Comparison of ENCODE assay signal across 28 cellular contexts in genomic region chr18:70197844-70198243, GRCh38.
"Had no signal": no experiment of that assay in that cellular context is flagged by ENCODE, and none has a peak within 500 bp of the region (broad histone marks: within the 10 kb centered on the region; RNA-seq: fewer than 3 reads in every experiment).

No MANE protein-coding gene starts in this region.

- H3K4me3 Mint-ChIP-seq: activated B cell treated with CpG ODN at 0.5 μM for 24 hours; activated CD4-positive, alpha-beta T cell treated with anti-CD3 and anti-CD28 coated beads, Interleukin-2, amount 10 ng/mL, durations not matched to agents 24 days and 14 days; activated naive CD8-positive, alpha-beta T cell; activated T-cell treated with anti-CD3 and anti-CD28 coated beads, Interleukin-2, amount 50 U/mL, for 4 hours; brain; mesothelial cell of epicardium; naive B cell; neural progenitor cell; stimulated activated naive CD8-positive, alpha-beta T cell treated with anti-CD3 and anti-CD28 coated beads, Interleukin-15, Interleukin-2, amounts not matched to agents 100 ng/mL and 50 ng/mL, for 24 hours; T-helper 2 cell treated with Interferon-gamma antibody and Interleukin-4, amounts not matched to agents 5 μg/mL and 100 μg/mL, for 36 hours had no signal

- H3K4me2 ChIP-seq: neural progenitor cell had no signal

- H3K9me3 Mint-ChIP-seq: activated B cell treated with CpG ODN at 0.5 μM for 24 hours; activated CD4-positive, alpha-beta T cell treated with anti-CD3 and anti-CD28 coated beads, Interleukin-2, amount 10 ng/mL, durations not matched to agents 24 days and 14 days; activated T-cell treated with anti-CD3 and anti-CD28 coated beads, Interleukin-2, amount 50 U/mL, for 4 hours; brain; mesothelial cell of epicardium; naive B cell; neural progenitor cell; stimulated activated naive CD8-positive, alpha-beta T cell treated with anti-CD3 and anti-CD28 coated beads, Interleukin-15, Interleukin-2, amounts not matched to agents 100 ng/mL and 50 ng/mL, for 24 hours; T-helper 2 cell treated with Interferon-gamma antibody and Interleukin-4, amounts not matched to agents 5 μg/mL and 100 μg/mL, for 36 hours had no signal

- H3K27me3 ChIP-seq: ascending aorta, cardiac muscle cell, dorsolateral prefrontal cortex, neural progenitor cell, right atrium auricular region, spleen, thyroid gland, upper lobe of right lung had no signal

- ATAC-seq: upper lobe of right lung had no signal

- DNase-seq: activated B cell treated with CpG ODN at 0.5 μM for 24 hours; activated CD4-positive, alpha-beta T cell treated with anti-CD3 and anti-CD28 coated beads, Interleukin-2, amount 10 ng/mL, durations not matched to agents 24 days and 14 days; activated CD8-positive, alpha-beta memory T cell treated with anti-CD3 and anti-CD28 coated beads, Interleukin-2, amount 50 U/mL, for 4 hours; activated effector memory CD4-positive, alpha-beta T cell treated with Interleukin-2 at 50 U/mL for 16 hours; activated naive CD4-positive, alpha-beta T cell treated with Interleukin-2 at 50 U/mL for 16 hours; activated T-cell treated with anti-CD3 and anti-CD28 coated beads, Interleukin-2, amount 50 U/mL, for 4 hours; dorsolateral prefrontal cortex; effector memory CD4-positive, alpha-beta T cell; kidney glomerular epithelial cell; left ventricle myocardium inferior; naive B cell; occipital lobe; spleen; substantia nigra; thyroid gland; upper lobe of right lung had no signal

- H3K9ac ChIP-seq: neural progenitor cell, parathyroid adenoma had no signal

- H3K36me3 ChIP-seq: right atrium auricular region had no signal

- H3K4me1 Mint-ChIP-seq: brain, mesothelial cell of epicardium had no signal

- H3K27ac Mint-ChIP-seq: activated B cell treated with CpG ODN at 0.5 μM for 24 hours; activated CD4-positive, alpha-beta T cell treated with anti-CD3 and anti-CD28 coated beads, Interleukin-2, amount 10 ng/mL, durations not matched to agents 24 days and 14 days; activated naive CD8-positive, alpha-beta T cell; brain; mesothelial cell of epicardium; naive B cell; neural progenitor cell; stimulated activated naive CD8-positive, alpha-beta T cell treated with anti-CD3 and anti-CD28 coated beads, Interleukin-15, Interleukin-2, amounts not matched to agents 100 ng/mL and 50 ng/mL, for 24 hours; T-helper 2 cell treated with Interferon-gamma antibody and Interleukin-4, amounts not matched to agents 5 μg/mL and 100 μg/mL, for 36 hours had no signal

- H3K9me3 ChIP-seq: ascending aorta, left ventricle myocardium inferior, right atrium auricular region, spleen, thyroid gland, upper lobe of right lung had no signal

- H3K27me3 Mint-ChIP-seq: activated B cell treated with CpG ODN at 0.5 μM for 24 hours; activated CD4-positive, alpha-beta T cell treated with anti-CD3 and anti-CD28 coated beads, Interleukin-2, amount 10 ng/mL, durations not matched to agents 24 days and 14 days; activated naive CD8-positive, alpha-beta T cell; brain; naive B cell; stimulated activated naive CD8-positive, alpha-beta T cell treated with anti-CD3 and anti-CD28 coated beads, Interleukin-15, Interleukin-2, amounts not matched to agents 100 ng/mL and 50 ng/mL, for 24 hours had no signal

- H3K79me2 ChIP-seq: parathyroid adenoma had no signal

- FAIRE-seq: frontal cortex had no signal

- H2AFZ ChIP-seq: neural progenitor cell, parathyroid adenoma had no signal

- H3K4me1 ChIP-seq: ascending aorta, neural progenitor cell, parathyroid adenoma, right atrium auricular region, thyroid gland, upper lobe of right lung had no signal

- H3K4me3 ChIP-seq: ascending aorta, cardiac muscle cell, coronary artery, dorsolateral prefrontal cortex, left ventricle myocardium inferior, neural progenitor cell, right atrium auricular region, spleen, thyroid gland, upper lobe of right lung had no signal

- H3K27ac ChIP-seq: ascending aorta, cardiac muscle cell, coronary artery, dorsolateral prefrontal cortex, left ventricle myocardium inferior, neural progenitor cell, parathyroid adenoma, right atrium auricular region, spleen, thyroid gland, upper lobe of right lung had no signal
